ENCODE assay signal across 19 cellular contexts in the genomic region with DNA sequence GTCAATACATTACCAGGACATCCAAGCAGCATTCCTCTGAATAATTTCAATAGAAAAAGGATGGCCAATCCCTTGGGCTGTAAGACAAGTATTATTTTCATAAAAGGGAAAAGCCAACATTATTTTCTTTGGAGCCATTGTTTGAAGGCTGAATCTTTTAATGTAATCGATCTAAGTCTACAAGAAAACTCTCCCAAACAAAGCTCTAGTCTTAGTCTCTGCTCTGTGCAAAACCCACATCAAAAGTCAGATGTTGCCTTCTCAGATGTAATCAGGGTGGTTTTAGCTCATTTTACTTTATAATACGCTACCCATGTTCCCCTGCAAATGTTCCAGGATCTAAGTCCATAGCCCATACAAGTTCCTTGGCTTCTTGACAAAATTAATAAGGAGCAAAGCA.
DNase-seq lines count a peak whose midpoint lies in the region; ATAC-seq and TF ChIP-seq lines count a peak whose summit lies in the region.
"Had no signal": no experiment of that assay in that cellular context is flagged by ENCODE, and none has a peak within 500 bp of the region (broad histone marks: within the 10 kb centered on the region; RNA-seq: fewer than 3 reads in every experiment).

No MANE protein-coding gene starts in this region.

- H3K79me2 ChIP-seq in PC-9 (ENCODE audit: low read depth), result no peaks in the 10 kb centered on the region

- in situ Hi-C loops in SK-MEL-5 (cut with HindIII; ENCODE audit: low pct_unique_long_range_greater_than_20kb, low sequenced_read_pairs), result no loop called here

- no peak overlapping the region for H2AFZ ChIP-seq in PC-9

- no peaks in the 10 kb centered on the region for H3K9me2 ChIP-seq in PC-9 (ENCODE audit: insufficient read depth)

- POLR2A ChIA-PET in PC-9 (lab: Charles Lee; ENCODE audit: unreplicated experiment), result no interaction called here
- POLR2A ChIA-PET in RWPE1 (lab: Yijun Ruan, JAX; ENCODE audit: low non-redundant PET), result no interaction called here

- no peaks in the 10 kb centered on the region for H4K20me1 ChIP-seq in PC-9 (ENCODE audit: insufficient read depth)
- H4K20me1 ChIP-seq: BLaER1 had no signal

- peak; percentile 16 for DNase-seq in Jurkat, Clone E6-1 (ENCODE audit: low read depth, low spot score)
- DNase-seq in SK-MEL-5 (ENCODE audit: low read depth, low spot score), result peak; percentile 63
- peak; percentile 60 for DNase-seq in astrocyte of the hippocampus (ENCODE audit: low read depth, low spot score)
- no peak for DNase-seq in PC-9
- DNase-seq in NCI-H1105 treated with DMSO at 0.1 percent for 48 hours (lab: John Stamatoyannopoulos, UW), result no peak
- DNase-seq in RWPE1 (ENCODE audit: low spot score), result no peak
- DNase-seq: 8988T; ACHN; BE2C; C1 segment of cervical spinal cord; Caco-2; Calu3; CD4-positive, alpha-beta memory T cell; CD4-positive, CD25-positive, alpha-beta regulatory T cell; CD8-positive, alpha-beta memory T cell; DMS79 treated with DMSO at 0.1 percent for 48 hours; GF-D8 had no signal

- no peaks in the 10 kb centered on the region for H3K4me1 ChIP-seq in PC-9 (replicated peaks; ENCODE audit: insufficient read depth)
- H3K4me1 ChIP-seq: BLaER1, Caco-2 had no signal

- CTCF ChIA-PET in PC-9 (lab: Charles Lee), result interaction anchor here (0.5 kb wide), 1 partner anchor 496 kb away, joined by 3 read pairs; no protein-coding TSS in a partner anchor
- CTCF ChIA-PET in RWPE1 (lab: Yijun Ruan, JAX), result interaction anchor here (0.5 to 0.8 kb wide), 4 partner anchors 8 to 470 kb away, joined by 3 to 6 read pairs (median 4); no protein-coding TSS in a partner anchor

- no peak for TF ChIP-seq CTCF in PC-9 (conservative IDR thresholded peaks at IDR 0.05)
- TF ChIP-seq CTCF in RWPE1 (conservative IDR thresholded peaks at IDR 0.05; ENCODE audit: low read depth), result no peak

- H3K4me2 ChIP-seq in PC-9, result no peak overlapping the region
- H3K4me2 ChIP-seq: BLaER1 had no signal

- no peaks in the 10 kb centered on the region for H3K36me3 ChIP-seq in PC-9 (ENCODE audit: low read depth)
- H3K36me3 ChIP-seq: BE2C, BLaER1 had no signal

- H3F3A ChIP-seq in PC-9 (ENCODE audit: insufficient read depth, low read depth), result no peaks in the 10 kb centered on the region

- H3K4me3 ChIP-seq in Jurkat, Clone E6-1 (ENCODE audit: low read length), result no peak overlapping the region
- no peak overlapping the region for H3K4me3 ChIP-seq in PC-9
- H3K4me3 ChIP-seq: BLaER1 had no signal

- H3K9me3 ChIP-seq in PC-9 (ENCODE audit: insufficient read depth, low read depth), result no peaks in the 10 kb centered on the region; the same call in 1 of the 2 replicates
- H3K9me3 ChIP-seq: BE2C, BLaER1, Caco-2 had no signal

- no peak overlapping the region for H3K27ac ChIP-seq in PC-9
- H3K27ac ChIP-seq in RWPE1, result no peak overlapping the region
- H3K27ac ChIP-seq: BLaER1 had no signal

- no TSS peak for BruUV-seq in PC-9 (replicated peaks; lab: Mats Ljungman, UMichigan)

- intact Hi-C loops in PC-9 (cut with micrococcal nuclease; ENCODE audit: unreplicated experiment), result no loop called here

- no peak for ATAC-seq in GM19467 (IDR thresholded peaks at IDR 0.05; ENCODE audit: unreplicated experiment)

- H3K27me3 ChIP-seq in PC-9 (ENCODE audit: insufficient read depth, low read depth), result no peaks in the 10 kb centered on the region
- H3K27me3 ChIP-seq: BE2C, BLaER1 had no signal

Comparison
In these comparisons a context has a peak if more than half of its experiments do, and no peak if none do; other contexts are left out.
1. DNase-seq: peak in Jurkat, Clone E6-1 (single experiment), SK-MEL-5 (single experiment) and astrocyte of the hippocampus (single experiment); none in PC-9 (0 of 2), NCI-H1105 treated with DMSO at 0.1 percent for 48 hours (single experiment) and RWPE1 (single experiment).